17 cellular contexts compared by ENCODE assay signal in the genomic region with DNA sequence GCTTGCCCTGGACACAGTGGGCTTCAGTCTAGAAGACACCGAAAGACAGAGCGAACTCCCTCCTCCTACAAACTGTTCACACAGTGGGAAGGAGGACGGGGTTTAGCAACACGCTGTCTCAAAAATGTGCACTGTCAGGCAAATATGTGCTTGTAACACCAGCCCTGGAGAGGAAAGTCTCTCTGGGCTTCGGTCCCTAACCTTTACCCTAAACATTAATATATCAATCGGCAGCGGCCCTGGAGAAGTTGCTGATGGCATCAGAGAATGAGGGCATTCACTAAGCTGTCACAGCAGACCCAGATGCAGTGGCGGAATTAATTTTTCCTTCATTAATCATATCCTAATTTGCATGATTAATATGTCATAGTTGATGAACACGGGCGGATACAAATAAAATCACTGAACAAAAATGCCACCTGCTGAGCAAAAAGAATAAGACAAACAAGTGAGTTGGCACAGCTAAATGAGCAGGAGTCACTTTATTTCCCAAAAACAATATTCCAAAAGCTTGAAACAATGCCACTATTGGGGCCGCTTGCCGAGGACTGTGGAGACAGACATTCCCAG. TPM values are rescaled to one million over a fixed set of nuclear protein-coding genes. Genes with fewer than 3 reads are reported as not detected.
DNase-seq lines count a peak whose midpoint lies in the region; ATAC-seq and TF ChIP-seq lines count a peak whose summit lies in the region.
"Had no signal": no experiment of that assay in that cellular context is flagged by ENCODE, and none has a peak within 500 bp of the region (broad histone marks: within the 10 kb centered on the region; RNA-seq: fewer than 3 reads in every experiment).

No MANE protein-coding gene starts in this region.

- peaks cover 10% of the 10 kb centered on the region for H3K27me3 Mint-ChIP-seq in neural progenitor cell (ENCODE audit: insufficient read depth, low read depth)
- peaks cover 6% of the 10 kb centered on the region for H3K27me3 Mint-ChIP-seq in activated naive CD8-positive, alpha-beta T cell treated with anti-CD3 and anti-CD28 coated beads, Interleukin-2, amount 50 U/mL, for 24 hours
- peaks cover 8% of the 10 kb centered on the region for H3K27me3 Mint-ChIP-seq in activated CD4-positive, alpha-beta T cell treated with anti-CD3 and anti-CD28 coated beads for 36 hours

- no peaks in the 10 kb centered on the region for H3K9me3 Mint-ChIP-seq in stimulated activated effector memory CD8-positive, alpha-beta T cell treated with anti-CD3 and anti-CD28 coated beads, Interleukin-12 subunit alpha, Interleukin-12 subunit beta, amount 100 ng/mL, for 72 hours
- H3K9me3 Mint-ChIP-seq in neural progenitor cell: no peaks in the 10 kb centered on the region
- H3K9me3 Mint-ChIP-seq in activated naive CD8-positive, alpha-beta T cell treated with anti-CD3 and anti-CD28 coated beads, Interleukin-2, amount 50 U/mL, for 24 hours: no peaks in the 10 kb centered on the region
- H3K9me3 Mint-ChIP-seq in activated CD4-positive, alpha-beta T cell treated with anti-CD3 and anti-CD28 coated beads for 36 hours (ENCODE audit: low read depth): no peaks in the 10 kb centered on the region
- H3K9me3 Mint-ChIP-seq: activated CD4-positive, alpha-beta T cell treated with anti-CD3 and anti-CD28 coated beads, Interleukin-2, amount 10 ng/mL, durations not matched to agents 24 days and 14 days; activated naive CD4-positive, alpha-beta T cell treated with anti-CD3 and anti-CD28 coated beads, Interleukin-2, amount 50 U/mL, for 72 hours had no signal

- H3K36me3 ChIP-seq in adipocyte (ENCODE audit: control insufficient read depth, insufficient read depth, low read length, severe bottlenecking) (peaks cover 21% of the 10 kb centered on the region), neural progenitor cell (no peaks in the 10 kb centered on the region)
- H3K36me3 ChIP-seq: HAP-1, SJSA1, vagina had no signal

- H3K27me3 ChIP-seq in adipocyte (replicated peaks; ENCODE audit: control insufficient read depth, insufficient read depth, low read length) (no peaks in the 10 kb centered on the region), neural progenitor cell (no peaks in the 10 kb centered on the region)
- H3K27me3 ChIP-seq: SJSA1, vagina had no signal

- ATAC-seq in stimulated activated effector memory CD8-positive, alpha-beta T cell treated with anti-CD3 and anti-CD28 coated beads, Interleukin-12 subunit alpha, Interleukin-12 subunit beta, amount 100 ng/mL, for 72 hours: no peak
- no peak for ATAC-seq in activated naive CD8-positive, alpha-beta T cell treated with anti-CD3 and anti-CD28 coated beads, Interleukin-2, amount 50 U/mL, for 24 hours
- ATAC-seq in activated CD4-positive, alpha-beta T cell treated with anti-CD3 and anti-CD28 coated beads for 36 hours: no peak
- ATAC-seq: activated naive CD4-positive, alpha-beta T cell treated with anti-CD3 and anti-CD28 coated beads, Interleukin-2, amount 50 U/mL, for 72 hours; stimulated activated naive CD8-positive, alpha-beta T cell treated with anti-CD3 and anti-CD28 coated beads, Interleukin-15, Interleukin-2, amounts not matched to agents 100 U/mL and 50 U/mL, for 24 hours had no signal

- H3K4me1 Mint-ChIP-seq in stimulated activated effector memory CD8-positive, alpha-beta T cell treated with anti-CD3 and anti-CD28 coated beads, Interleukin-12 subunit alpha, Interleukin-12 subunit beta, amount 100 ng/mL, for 72 hours: peaks cover 21% of the 10 kb centered on the region
- H3K4me1 Mint-ChIP-seq in neural progenitor cell: peaks cover 6% of the 10 kb centered on the region
- H3K4me1 Mint-ChIP-seq in activated naive CD8-positive, alpha-beta T cell treated with anti-CD3 and anti-CD28 coated beads, Interleukin-2, amount 50 U/mL, for 24 hours: peaks cover 7% of the 10 kb centered on the region
- peaks cover 10% of the 10 kb centered on the region for H3K4me1 Mint-ChIP-seq in activated CD4-positive, alpha-beta T cell treated with anti-CD3 and anti-CD28 coated beads for 36 hours

- no peak for TF ChIP-seq CTCF in neural progenitor cell (IDR thresholded peaks at IDR 0.05)

- H2AFZ ChIP-seq in neural progenitor cell (replicated peaks): no peak overlapping the region

- peak overlapping the region; percentile 83 for H3K4me3 ChIP-seq in adipocyte (ENCODE audit: low read length)
- no peak overlapping the region for H3K4me3 ChIP-seq in neural progenitor cell
- H3K4me3 ChIP-seq: HAP-1, SJSA1, vagina had no signal

- H3K27ac Mint-ChIP-seq in stimulated activated effector memory CD8-positive, alpha-beta T cell treated with anti-CD3 and anti-CD28 coated beads, Interleukin-12 subunit alpha, Interleukin-12 subunit beta, amount 100 ng/mL, for 72 hours: peak overlapping the region; percentile 14
- no peak overlapping the region for H3K27ac Mint-ChIP-seq in neural progenitor cell
- no peak overlapping the region for H3K27ac Mint-ChIP-seq in activated naive CD8-positive, alpha-beta T cell treated with anti-CD3 and anti-CD28 coated beads, Interleukin-2, amount 50 U/mL, for 24 hours
- no peak overlapping the region for H3K27ac Mint-ChIP-seq in activated CD4-positive, alpha-beta T cell treated with anti-CD3 and anti-CD28 coated beads for 36 hours
- H3K27ac Mint-ChIP-seq: activated CD4-positive, alpha-beta T cell treated with anti-CD3 and anti-CD28 coated beads, Interleukin-2, amount 10 ng/mL, durations not matched to agents 24 days and 14 days; activated naive CD4-positive, alpha-beta T cell treated with anti-CD3 and anti-CD28 coated beads, Interleukin-2, amount 50 U/mL, for 72 hours had no signal

- no peak overlapping the region for H3K4me3 Mint-ChIP-seq in stimulated activated effector memory CD8-positive, alpha-beta T cell treated with anti-CD3 and anti-CD28 coated beads, Interleukin-12 subunit alpha, Interleukin-12 subunit beta, amount 100 ng/mL, for 72 hours
- no peak overlapping the region for H3K4me3 Mint-ChIP-seq in neural progenitor cell
- no peak overlapping the region for H3K4me3 Mint-ChIP-seq in activated naive CD8-positive, alpha-beta T cell treated with anti-CD3 and anti-CD28 coated beads, Interleukin-2, amount 50 U/mL, for 24 hours
- H3K4me3 Mint-ChIP-seq in activated CD4-positive, alpha-beta T cell treated with anti-CD3 and anti-CD28 coated beads for 36 hours: no peak overlapping the region
- H3K4me3 Mint-ChIP-seq: activated CD4-positive, alpha-beta T cell treated with anti-CD3 and anti-CD28 coated beads, Interleukin-2, amount 10 ng/mL, durations not matched to agents 24 days and 14 days had no signal

- intact Hi-C loops in activated CD4-positive, alpha-beta T cell treated with anti-CD3 and anti-CD28 coated beads for 36 hours (cut with DNase I, micrococcal nuclease): no loop called here

- H3K9me3 ChIP-seq in adipocyte (ENCODE audit: control insufficient read depth, low read length) (no peaks in the 10 kb centered on the region), neural progenitor cell (ENCODE audit: low read depth) (no peaks in the 10 kb centered on the region)
- H3K9me3 ChIP-seq: HAP-1, SJSA1, vagina had no signal

- CTCF ChIA-PET in activated CD4-positive, alpha-beta T cell treated with anti-CD3 and anti-CD28 coated beads for 36 hours (lab: Charles Lee): interaction anchor here (0.6 to 1.1 kb wide), 3 partner anchors 10 to 325 kb away, joined by 3 to 5 read pairs (median 3); no protein-coding TSS in a partner anchor

- POLR2A ChIA-PET in activated CD4-positive, alpha-beta T cell treated with anti-CD3 and anti-CD28 coated beads for 36 hours (lab: Charles Lee): no interaction called here

- no peaks in the 10 kb centered on the region for H3F3A ChIP-seq in neural progenitor cell (ENCODE audit: low read depth)

- H3K9ac ChIP-seq in adipocyte (ENCODE audit: low read length) (peak overlapping the region; percentile 88), neural progenitor cell (no peak overlapping the region)

- peaks cover 6% of the 10 kb centered on the region for H3K36me3 Mint-ChIP-seq in stimulated activated effector memory CD8-positive, alpha-beta T cell treated with anti-CD3 and anti-CD28 coated beads, Interleukin-12 subunit alpha, Interleukin-12 subunit beta, amount 100 ng/mL, for 72 hours
- no peaks in the 10 kb centered on the region for H3K36me3 Mint-ChIP-seq in neural progenitor cell
- H3K36me3 Mint-ChIP-seq in activated naive CD8-positive, alpha-beta T cell treated with anti-CD3 and anti-CD28 coated beads, Interleukin-2, amount 50 U/mL, for 24 hours (ENCODE audit: low read depth): no peaks in the 10 kb centered on the region
- no peaks in the 10 kb centered on the region for H3K36me3 Mint-ChIP-seq in activated CD4-positive, alpha-beta T cell treated with anti-CD3 and anti-CD28 coated beads for 36 hours (ENCODE audit: low read depth)
- H3K36me3 Mint-ChIP-seq: activated naive CD4-positive, alpha-beta T cell treated with anti-CD3 and anti-CD28 coated beads, Interleukin-2, amount 50 U/mL, for 72 hours had no signal

- no peaks in the 10 kb centered on the region for H4K20me1 ChIP-seq in neural progenitor cell (ENCODE audit: low read depth)

- H3K79me2 ChIP-seq in neural progenitor cell (ENCODE audit: low read depth): no peaks in the 10 kb centered on the region

- DNase-seq in HCEC 1CT (peak; percentile 39), adipocyte (ENCODE audit: low read depth) (no peak), left kidney (ENCODE audit: low read depth, low spot score) (peak; percentile 45), neural progenitor cell (ENCODE audit: low spot score) (no peak), hippocampal formation (lab: John Stamatoyannopoulos, UW) (no peak)
- DNase-seq in stimulated activated effector memory CD8-positive, alpha-beta T cell treated with anti-CD3 and anti-CD28 coated beads, Interleukin-12 subunit alpha, Interleukin-12 subunit beta, amount 100 ng/mL, for 72 hours (ENCODE audit: low spot score in 2 of 2): no peak
- DNase-seq in activated naive CD8-positive, alpha-beta T cell treated with anti-CD3 and anti-CD28 coated beads, Interleukin-2, amount 50 U/mL, for 24 hours: no peak
- no peak for DNase-seq in activated CD4-positive, alpha-beta T cell treated with anti-CD3 and anti-CD28 coated beads for 36 hours
- DNase-seq: activated CD4-positive, alpha-beta T cell treated with anti-CD3 and anti-CD28 coated beads, Interleukin-2, amount 10 ng/mL, durations not matched to agents 24 days and 14 days; caudate nucleus; head of caudate nucleus; stimulated activated naive CD8-positive, alpha-beta T cell treated with anti-CD3 and anti-CD28 coated beads, Interleukin-15, Interleukin-2, amounts not matched to agents 100 U/mL and 50 U/mL, for 24 hours; T1000 had no signal

- H3K4me2 ChIP-seq in neural progenitor cell: no peak overlapping the region

- H3K4me1 ChIP-seq in adipocyte (ENCODE audit: control insufficient read depth, insufficient read depth, low read length) (peaks cover 35% of the 10 kb centered on the region), neural progenitor cell (no peaks in the 10 kb centered on the region)
- H3K4me1 ChIP-seq: HAP-1, SJSA1 had no signal

- no peak overlapping the region for H3K27ac ChIP-seq in neural progenitor cell
- H3K27ac ChIP-seq: SJSA1, vagina had no signal

RNA-seq across cellular contexts. Expression of gene INSIG1, which starts 45.2 kb away (rescaled TPM):
- 94.3 and 96.2 TPM in 2 replicates for total RNA-seq in neural progenitor cell (ENCODE audit: low replicate concordance)
- 100 to 1,000 TPM; 100 to 110 TPM for total RNA-seq in activated CD4-positive, alpha-beta T cell treated with anti-CD3 and anti-CD28 coated beads for 36 hours

Comparison
In these comparisons a context has a peak if more than half of its experiments do, and no peak if none do; other contexts are left out.
1. DNase-seq: peak in HCEC 1CT (single experiment) and left kidney (single experiment); none in adipocyte (single experiment), stimulated activated effector memory CD8-positive, alpha-beta T cell treated with anti-CD3 and anti-CD28 coated beads, Interleukin-12 subunit alpha, Interleukin-12 subunit beta, amount 100 ng/mL, for 72 hours (0 of 2), neural progenitor cell (single experiment), hippocampal formation (0 of 2), activated naive CD8-positive, alpha-beta T cell treated with anti-CD3 and anti-CD28 coated beads, Interleukin-2, amount 50 U/mL, for 24 hours (single experiment) and activated CD4-positive, alpha-beta T cell treated with anti-CD3 and anti-CD28 coated beads for 36 hours (single experiment).